Comparison of ENCODE assay signal across 18 cellular contexts in the genomic region with DNA sequence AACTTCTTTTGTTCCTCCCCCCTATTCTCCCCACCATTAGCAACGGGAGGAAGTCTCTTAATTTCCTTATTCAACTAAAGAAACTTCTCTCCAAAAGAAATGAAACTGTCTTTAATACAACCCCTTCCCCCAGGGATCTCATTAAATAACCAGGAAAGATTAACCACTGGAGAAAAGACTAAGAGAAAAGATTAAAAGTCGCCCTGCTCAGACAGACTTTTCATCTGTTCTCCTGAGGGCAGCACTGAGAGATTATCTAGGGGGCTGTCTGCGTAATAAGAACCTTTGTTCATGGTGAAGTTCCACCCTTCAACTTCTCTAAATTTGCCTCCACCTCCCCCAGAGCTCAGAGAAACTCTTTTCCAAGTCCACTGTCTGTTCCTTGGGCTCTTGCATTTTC.
"Had no signal": no experiment of that assay in that cellular context is flagged by ENCODE, and none has a peak within 500 bp of the region (broad histone marks: within the 10 kb centered on the region; RNA-seq: fewer than 3 reads in every experiment).

No MANE protein-coding gene starts in this region.

- H3K27ac ChIP-seq: adrenal gland, body of pancreas, gastroesophageal sphincter, hepatocyte, psoas muscle, right lobe of liver, upper lobe of left lung had no signal

- H3K27me3 ChIP-seq: adrenal gland, body of pancreas, gastroesophageal sphincter, hepatocyte, right lobe of liver, upper lobe of left lung had no signal

- H3K36me3 ChIP-seq: adrenal gland, gastroesophageal sphincter, right lobe of liver, upper lobe of left lung had no signal

- H3K4me1 ChIP-seq: adrenal gland, body of pancreas, gastroesophageal sphincter, psoas muscle, right lobe of liver, upper lobe of left lung had no signal

- H3K9me3 ChIP-seq: adrenal gland, body of pancreas, gastroesophageal sphincter, psoas muscle, right lobe of liver, upper lobe of left lung had no signal

- H3K4me2 ChIP-seq: hepatocyte had no signal

- ATAC-seq: body of pancreas; effector memory CD8-positive, alpha-beta T cell; gastroesophageal sphincter; naive thymus-derived CD4-positive, alpha-beta T cell; psoas muscle; right lobe of liver had no signal

- H2AFZ ChIP-seq: hepatocyte had no signal

- DNase-seq: activated CD4-positive, alpha-beta T cell treated with anti-CD3 and anti-CD28 coated beads, Interleukin-2, amount 10 ng/mL, durations not matched to agents 7 days and 5 days; activated CD4-positive, CD25-positive, alpha-beta regulatory T cell; activated naive CD4-positive, alpha-beta T cell treated with anti-CD3 and anti-CD28 coated beads, Interleukin-2, amount 50 U/mL, for 16 hours; adrenal gland; body of pancreas; central memory CD4-positive, alpha-beta T cell; effector memory CD8-positive, alpha-beta T cell; kidney glomerular epithelial cell; naive thymus-derived CD4-positive, alpha-beta T cell; psoas muscle; right lobe of liver; stimulated activated CD4-positive, alpha-beta T cell treated with anti-CD3 and anti-CD28 coated beads, Interleukin-2, amount 100 ng/mL, for 24 hours; stimulated activated naive CD4-positive, alpha-beta T cell; substantia nigra; T-helper 1 cell; upper lobe of left lung had no signal

- H3K4me3 ChIP-seq: adrenal gland, body of pancreas, gastroesophageal sphincter, hepatocyte, psoas muscle, right lobe of liver, upper lobe of left lung had no signal
